Comparison of ENCODE assay signal across 1 cellular context in the genomic region with DNA sequence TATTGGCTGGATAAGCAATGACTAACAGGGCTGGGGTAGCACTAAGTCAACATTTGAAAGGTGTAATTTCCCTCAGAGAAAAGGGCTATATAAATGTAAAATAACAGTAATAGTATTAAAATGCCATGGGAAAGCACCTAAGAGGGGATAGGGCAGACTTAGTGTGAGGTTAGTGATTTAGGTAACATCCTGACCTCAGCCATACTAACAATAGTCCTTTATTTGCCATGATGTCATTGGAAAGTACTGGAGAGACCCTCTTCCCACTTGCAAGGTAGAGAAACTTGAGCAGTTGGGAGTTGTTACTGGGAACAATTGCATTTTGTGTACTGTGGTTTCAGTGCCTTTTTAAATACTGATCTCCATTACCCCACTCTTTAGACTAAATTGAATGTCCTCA.
TF ChIP-seq lines count a peak whose summit lies in the region.

No MANE protein-coding gene starts in this region.

TF ChIP-seq in GM12878, 131 proteins besides CTCF, POLR2A, EP300 and RAD21 (continued from another document and continues in another):
- TF ChIP-seq, protein P1, sequence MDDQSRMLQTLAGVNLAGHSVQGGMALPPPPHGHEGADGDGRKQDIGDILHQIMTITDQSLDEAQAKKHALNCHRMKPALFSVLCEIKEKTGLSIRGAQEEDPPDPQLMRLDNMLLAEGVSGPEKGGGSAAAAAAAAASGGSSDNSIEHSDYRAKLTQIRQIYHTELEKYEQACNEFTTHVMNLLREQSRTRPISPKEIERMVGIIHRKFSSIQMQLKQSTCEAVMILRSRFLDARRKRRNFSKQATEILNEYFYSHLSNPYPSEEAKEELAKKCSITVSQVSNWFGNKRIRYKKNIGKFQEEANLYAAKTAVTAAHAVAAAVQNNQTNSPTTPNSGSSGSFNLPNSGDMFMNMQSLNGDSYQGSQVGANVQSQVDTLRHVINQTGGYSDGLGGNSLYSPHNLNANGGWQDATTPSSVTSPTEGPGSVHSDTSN (IDR thresholded peaks at IDR 0.05; ENCODE audit: insufficient replicate concordance, low read depth, low read length): no peak
- TF ChIP-seq CHD1 (IDR thresholded peaks at IDR 0.05; ENCODE audit: low read depth, low read length) (no peak), TBL1XR1 (IDR thresholded peaks at IDR 0.05; ENCODE audit: low read depth, low read length) (no peak), TCF7 (IDR thresholded peaks at IDR 0.05; ENCODE audit: borderline replicate concordance) (no peak), RAD51 (IDR thresholded peaks at IDR 0.05) (no peak), SIX5 (IDR thresholded peaks at IDR 0.05; ENCODE audit: low read depth, low read length, severe bottlenecking) (no peak), BCL11A (IDR thresholded peaks at IDR 0.05; ENCODE audit: low read depth, low read length) (peak; percentile 71; the same call in 1 of the 2 replicates), LARP7 (IDR thresholded peaks at IDR 0.05) (no peak), MTA2 (IDR thresholded peaks at IDR 0.05; ENCODE audit: low read depth) (peak; percentile 77; the same call in 1 of the 2 replicates), SMAD1 (IDR thresholded peaks at IDR 0.05; ENCODE audit: low read depth, partially characterized antibody) (no peak), CEBPB (IDR thresholded peaks at IDR 0.05; ENCODE audit: borderline replicate concordance in 1 of 2, low read depth in 2 of 2, low read length in 2 of 2) (peak in 1 of 2 experiments; percentile 57; a peak in 1 of 4 replicates), ZNF207 (IDR thresholded peaks at IDR 0.05; ENCODE audit: borderline replicate concordance) (no peak), ATF7 (IDR thresholded peaks at IDR 0.05; ENCODE audit: low read depth) (peak; percentile 96), TAF1 (IDR thresholded peaks at IDR 0.05; ENCODE audit: borderline replicate concordance, low read depth, low read length) (no peak), BACH1 (IDR thresholded peaks at IDR 0.05; ENCODE audit: borderline replicate concordance) (no peak; the same call in 1 of the 2 replicates), SRF (IDR thresholded peaks at IDR 0.05; ENCODE audit: low read depth in 2 of 2, low read length in 2 of 2) (no peak), ASH2L (IDR thresholded peaks at IDR 0.05; ENCODE audit: borderline replicate concordance, low read depth) (no peak), KLF5 (IDR thresholded peaks at IDR 0.05; ENCODE audit: partially characterized antibody) (no peak), STAT3 (IDR thresholded peaks at IDR 0.05; ENCODE audit: low read depth, low read length) (no peak), POU2F2 (IDR thresholded peaks at IDR 0.05; ENCODE audit: borderline replicate concordance, low read depth, low read length) (no peak), CHD4 (IDR thresholded peaks at IDR 0.05) (no peak), IRF4 (IDR thresholded peaks at IDR 0.05; ENCODE audit: low read depth, low read length) (no peak), ZNF217 (IDR thresholded peaks at IDR 0.05) (no peak), ESRRA (IDR thresholded peaks at IDR 0.05; ENCODE audit: low read length) (no peak), JUND (IDR thresholded peaks at IDR 0.05; ENCODE audit: low read depth, low read length) (no peak), MTA3 (IDR thresholded peaks at IDR 0.05; ENCODE audit: borderline replicate concordance, low read length) (no peak), FOXK2 (IDR thresholded peaks at IDR 0.05) (no peak), GATAD2B (conservative IDR thresholded peaks at IDR 0.05; ENCODE audit: low read depth) (no peak), FOXM1 (IDR thresholded peaks at IDR 0.05; ENCODE audit: low read depth, low read length) (peak; percentile 88; the same call in 1 of the 2 replicates), FOS (IDR thresholded peaks at IDR 0.05; ENCODE audit: borderline replicate concordance, extremely low read depth, insufficient read length) (no peak), SUZ12 (IDR thresholded peaks at IDR 0.05; ENCODE audit: unreplicated experiment) (no peak)
- TF ChIP-seq, protein P2, sequence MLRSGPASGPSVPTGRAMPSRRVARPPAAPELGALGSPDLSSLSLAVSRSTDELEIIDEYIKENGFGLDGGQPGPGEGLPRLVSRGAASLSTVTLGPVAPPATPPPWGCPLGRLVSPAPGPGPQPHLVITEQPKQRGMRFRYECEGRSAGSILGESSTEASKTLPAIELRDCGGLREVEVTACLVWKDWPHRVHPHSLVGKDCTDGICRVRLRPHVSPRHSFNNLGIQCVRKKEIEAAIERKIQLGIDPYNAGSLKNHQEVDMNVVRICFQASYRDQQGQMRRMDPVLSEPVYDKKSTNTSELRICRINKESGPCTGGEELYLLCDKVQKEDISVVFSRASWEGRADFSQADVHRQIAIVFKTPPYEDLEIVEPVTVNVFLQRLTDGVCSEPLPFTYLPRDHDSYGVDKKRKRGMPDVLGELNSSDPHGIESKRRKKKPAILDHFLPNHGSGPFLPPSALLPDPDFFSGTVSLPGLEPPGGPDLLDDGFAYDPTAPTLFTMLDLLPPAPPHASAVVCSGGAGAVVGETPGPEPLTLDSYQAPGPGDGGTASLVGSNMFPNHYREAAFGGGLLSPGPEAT (IDR thresholded peaks at IDR 0.05; ENCODE audit: low read depth): peak; percentile 95
- TF ChIP-seq, protein P3, sequence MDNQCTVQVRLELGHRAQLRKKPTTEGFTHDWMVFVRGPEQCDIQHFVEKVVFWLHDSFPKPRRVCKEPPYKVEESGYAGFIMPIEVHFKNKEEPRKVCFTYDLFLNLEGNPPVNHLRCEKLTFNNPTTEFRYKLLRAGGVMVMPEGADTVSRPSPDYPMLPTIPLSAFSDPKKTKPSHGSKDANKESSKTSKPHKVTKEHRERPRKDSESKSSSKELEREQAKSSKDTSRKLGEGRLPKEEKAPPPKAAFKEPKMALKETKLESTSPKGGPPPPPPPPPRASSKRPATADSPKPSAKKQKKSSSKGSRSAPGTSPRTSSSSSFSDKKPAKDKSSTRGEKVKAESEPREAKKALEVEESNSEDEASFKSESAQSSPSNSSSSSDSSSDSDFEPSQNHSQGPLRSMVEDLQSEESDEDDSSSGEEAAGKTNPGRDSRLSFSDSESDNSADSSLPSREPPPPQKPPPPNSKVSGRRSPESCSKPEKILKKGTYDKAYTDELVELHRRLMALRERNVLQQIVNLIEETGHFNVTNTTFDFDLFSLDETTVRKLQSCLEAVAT (IDR thresholded peaks at IDR 0.05): no peak
- TF ChIP-seq, protein P4, sequence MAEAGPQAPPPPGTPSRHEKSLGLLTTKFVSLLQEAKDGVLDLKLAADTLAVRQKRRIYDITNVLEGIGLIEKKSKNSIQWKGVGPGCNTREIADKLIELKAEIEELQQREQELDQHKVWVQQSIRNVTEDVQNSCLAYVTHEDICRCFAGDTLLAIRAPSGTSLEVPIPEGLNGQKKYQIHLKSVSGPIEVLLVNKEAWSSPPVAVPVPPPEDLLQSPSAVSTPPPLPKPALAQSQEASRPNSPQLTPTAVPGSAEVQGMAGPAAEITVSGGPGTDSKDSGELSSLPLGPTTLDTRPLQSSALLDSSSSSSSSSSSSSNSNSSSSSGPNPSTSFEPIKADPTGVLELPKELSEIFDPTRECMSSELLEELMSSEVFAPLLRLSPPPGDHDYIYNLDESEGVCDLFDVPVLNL (IDR thresholded peaks at IDR 0.05; ENCODE audit: low read depth, low read length): no peak
- TF ChIP-seq, protein P5, sequence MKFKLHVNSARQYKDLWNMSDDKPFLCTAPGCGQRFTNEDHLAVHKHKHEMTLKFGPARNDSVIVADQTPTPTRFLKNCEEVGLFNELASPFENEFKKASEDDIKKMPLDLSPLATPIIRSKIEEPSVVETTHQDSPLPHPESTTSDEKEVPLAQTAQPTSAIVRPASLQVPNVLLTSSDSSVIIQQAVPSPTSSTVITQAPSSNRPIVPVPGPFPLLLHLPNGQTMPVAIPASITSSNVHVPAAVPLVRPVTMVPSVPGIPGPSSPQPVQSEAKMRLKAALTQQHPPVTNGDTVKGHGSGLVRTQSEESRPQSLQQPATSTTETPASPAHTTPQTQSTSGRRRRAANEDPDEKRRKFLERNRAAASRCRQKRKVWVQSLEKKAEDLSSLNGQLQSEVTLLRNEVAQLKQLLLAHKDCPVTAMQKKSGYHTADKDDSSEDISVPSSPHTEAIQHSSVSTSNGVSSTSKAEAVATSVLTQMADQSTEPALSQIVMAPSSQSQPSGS (IDR thresholded peaks at IDR 0.05; ENCODE audit: low read length): peak; percentile 79
- TF ChIP-seq, protein P6, sequence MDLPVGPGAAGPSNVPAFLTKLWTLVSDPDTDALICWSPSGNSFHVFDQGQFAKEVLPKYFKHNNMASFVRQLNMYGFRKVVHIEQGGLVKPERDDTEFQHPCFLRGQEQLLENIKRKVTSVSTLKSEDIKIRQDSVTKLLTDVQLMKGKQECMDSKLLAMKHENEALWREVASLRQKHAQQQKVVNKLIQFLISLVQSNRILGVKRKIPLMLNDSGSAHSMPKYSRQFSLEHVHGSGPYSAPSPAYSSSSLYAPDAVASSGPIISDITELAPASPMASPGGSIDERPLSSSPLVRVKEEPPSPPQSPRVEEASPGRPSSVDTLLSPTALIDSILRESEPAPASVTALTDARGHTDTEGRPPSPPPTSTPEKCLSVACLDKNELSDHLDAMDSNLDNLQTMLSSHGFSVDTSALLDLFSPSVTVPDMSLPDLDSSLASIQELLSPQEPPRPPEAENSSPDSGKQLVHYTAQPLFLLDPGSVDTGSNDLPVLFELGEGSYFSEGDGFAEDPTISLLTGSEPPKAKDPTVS (IDR thresholded peaks at IDR 0.05; ENCODE audit: low read depth, low read length): no peak
- TF ChIP-seq, protein P7, sequence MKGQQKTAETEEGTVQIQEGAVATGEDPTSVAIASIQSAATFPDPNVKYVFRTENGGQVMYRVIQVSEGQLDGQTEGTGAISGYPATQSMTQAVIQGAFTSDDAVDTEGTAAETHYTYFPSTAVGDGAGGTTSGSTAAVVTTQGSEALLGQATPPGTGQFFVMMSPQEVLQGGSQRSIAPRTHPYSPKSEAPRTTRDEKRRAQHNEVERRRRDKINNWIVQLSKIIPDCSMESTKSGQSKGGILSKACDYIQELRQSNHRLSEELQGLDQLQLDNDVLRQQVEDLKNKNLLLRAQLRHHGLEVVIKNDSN (IDR thresholded peaks at IDR 0.05; ENCODE audit: borderline replicate concordance, extremely low read length, insufficient read depth, low read depth, low read length): no peak
- TF ChIP-seq, protein P8, sequence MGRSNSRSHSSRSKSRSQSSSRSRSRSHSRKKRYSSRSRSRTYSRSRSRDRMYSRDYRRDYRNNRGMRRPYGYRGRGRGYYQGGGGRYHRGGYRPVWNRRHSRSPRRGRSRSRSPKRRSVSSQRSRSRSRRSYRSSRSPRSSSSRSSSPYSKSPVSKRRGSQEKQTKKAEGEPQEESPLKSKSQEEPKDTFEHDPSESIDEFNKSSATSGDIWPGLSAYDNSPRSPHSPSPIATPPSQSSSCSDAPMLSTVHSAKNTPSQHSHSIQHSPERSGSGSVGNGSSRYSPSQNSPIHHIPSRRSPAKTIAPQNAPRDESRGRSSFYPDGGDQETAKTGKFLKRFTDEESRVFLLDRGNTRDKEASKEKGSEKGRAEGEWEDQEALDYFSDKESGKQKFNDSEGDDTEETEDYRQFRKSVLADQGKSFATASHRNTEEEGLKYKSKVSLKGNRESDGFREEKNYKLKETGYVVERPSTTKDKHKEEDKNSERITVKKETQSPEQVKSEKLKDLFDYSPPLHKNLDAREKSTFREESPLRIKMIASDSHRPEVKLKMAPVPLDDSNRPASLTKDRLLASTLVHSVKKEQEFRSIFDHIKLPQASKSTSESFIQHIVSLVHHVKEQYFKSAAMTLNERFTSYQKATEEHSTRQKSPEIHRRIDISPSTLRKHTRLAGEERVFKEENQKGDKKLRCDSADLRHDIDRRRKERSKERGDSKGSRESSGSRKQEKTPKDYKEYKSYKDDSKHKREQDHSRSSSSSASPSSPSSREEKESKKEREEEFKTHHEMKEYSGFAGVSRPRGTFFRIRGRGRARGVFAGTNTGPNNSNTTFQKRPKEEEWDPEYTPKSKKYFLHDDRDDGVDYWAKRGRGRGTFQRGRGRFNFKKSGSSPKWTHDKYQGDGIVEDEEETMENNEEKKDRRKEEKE (IDR thresholded peaks at IDR 0.05): no peak
- TF ChIP-seq, protein P9, sequence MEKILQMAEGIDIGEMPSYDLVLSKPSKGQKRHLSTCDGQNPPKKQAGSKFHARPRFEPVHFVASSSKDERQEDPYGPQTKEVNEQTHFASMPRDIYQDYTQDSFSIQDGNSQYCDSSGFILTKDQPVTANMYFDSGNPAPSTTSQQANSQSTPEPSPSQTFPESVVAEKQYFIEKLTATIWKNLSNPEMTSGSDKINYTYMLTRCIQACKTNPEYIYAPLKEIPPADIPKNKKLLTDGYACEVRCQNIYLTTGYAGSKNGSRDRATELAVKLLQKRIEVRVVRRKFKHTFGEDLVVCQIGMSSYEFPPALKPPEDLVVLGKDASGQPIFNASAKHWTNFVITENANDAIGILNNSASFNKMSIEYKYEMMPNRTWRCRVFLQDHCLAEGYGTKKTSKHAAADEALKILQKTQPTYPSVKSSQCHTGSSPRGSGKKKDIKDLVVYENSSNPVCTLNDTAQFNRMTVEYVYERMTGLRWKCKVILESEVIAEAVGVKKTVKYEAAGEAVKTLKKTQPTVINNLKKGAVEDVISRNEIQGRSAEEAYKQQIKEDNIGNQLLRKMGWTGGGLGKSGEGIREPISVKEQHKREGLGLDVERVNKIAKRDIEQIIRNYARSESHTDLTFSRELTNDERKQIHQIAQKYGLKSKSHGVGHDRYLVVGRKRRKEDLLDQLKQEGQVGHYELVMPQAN (conservative IDR thresholded peaks at IDR 0.05): 0 out of 2 replicates have a peak, but pooled peaks have one; percentile 10
- TF ChIP-seq, protein P10, sequence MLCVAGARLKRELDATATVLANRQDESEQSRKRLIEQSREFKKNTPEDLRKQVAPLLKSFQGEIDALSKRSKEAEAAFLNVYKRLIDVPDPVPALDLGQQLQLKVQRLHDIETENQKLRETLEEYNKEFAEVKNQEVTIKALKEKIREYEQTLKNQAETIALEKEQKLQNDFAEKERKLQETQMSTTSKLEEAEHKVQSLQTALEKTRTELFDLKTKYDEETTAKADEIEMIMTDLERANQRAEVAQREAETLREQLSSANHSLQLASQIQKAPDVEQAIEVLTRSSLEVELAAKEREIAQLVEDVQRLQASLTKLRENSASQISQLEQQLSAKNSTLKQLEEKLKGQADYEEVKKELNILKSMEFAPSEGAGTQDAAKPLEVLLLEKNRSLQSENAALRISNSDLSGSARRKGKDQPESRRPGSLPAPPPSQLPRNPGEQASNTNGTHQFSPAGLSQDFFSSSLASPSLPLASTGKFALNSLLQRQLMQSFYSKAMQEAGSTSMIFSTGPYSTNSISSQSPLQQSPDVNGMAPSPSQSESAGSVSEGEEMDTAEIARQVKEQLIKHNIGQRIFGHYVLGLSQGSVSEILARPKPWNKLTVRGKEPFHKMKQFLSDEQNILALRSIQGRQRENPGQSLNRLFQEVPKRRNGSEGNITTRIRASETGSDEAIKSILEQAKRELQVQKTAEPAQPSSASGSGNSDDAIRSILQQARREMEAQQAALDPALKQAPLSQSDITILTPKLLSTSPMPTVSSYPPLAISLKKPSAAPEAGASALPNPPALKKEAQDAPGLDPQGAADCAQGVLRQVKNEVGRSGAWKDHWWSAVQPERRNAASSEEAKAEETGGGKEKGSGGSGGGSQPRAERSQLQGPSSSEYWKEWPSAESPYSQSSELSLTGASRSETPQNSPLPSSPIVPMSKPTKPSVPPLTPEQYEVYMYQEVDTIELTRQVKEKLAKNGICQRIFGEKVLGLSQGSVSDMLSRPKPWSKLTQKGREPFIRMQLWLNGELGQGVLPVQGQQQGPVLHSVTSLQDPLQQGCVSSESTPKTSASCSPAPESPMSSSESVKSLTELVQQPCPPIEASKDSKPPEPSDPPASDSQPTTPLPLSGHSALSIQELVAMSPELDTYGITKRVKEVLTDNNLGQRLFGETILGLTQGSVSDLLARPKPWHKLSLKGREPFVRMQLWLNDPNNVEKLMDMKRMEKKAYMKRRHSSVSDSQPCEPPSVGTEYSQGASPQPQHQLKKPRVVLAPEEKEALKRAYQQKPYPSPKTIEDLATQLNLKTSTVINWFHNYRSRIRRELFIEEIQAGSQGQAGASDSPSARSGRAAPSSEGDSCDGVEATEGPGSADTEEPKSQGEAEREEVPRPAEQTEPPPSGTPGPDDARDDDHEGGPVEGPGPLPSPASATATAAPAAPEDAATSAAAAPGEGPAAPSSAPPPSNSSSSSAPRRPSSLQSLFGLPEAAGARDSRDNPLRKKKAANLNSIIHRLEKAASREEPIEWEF (IDR thresholded peaks at IDR 0.05; ENCODE audit: insufficient replicate concordance, low read depth, low read length): no peak
